ENCODE assay signal across 8 cellular contexts in genomic region chr7:4774804-4775280, GRCh38. TPM values are rescaled to one million over a fixed set of nuclear protein-coding genes. Genes with fewer than 3 reads are reported as not detected.
DNase-seq lines count a peak whose midpoint lies in the region; ATAC-seq, FAIRE-seq and TF ChIP-seq lines count a peak whose summit lies in the region.

No MANE protein-coding gene starts in this region.

- peak overlapping the region; percentile 95 for H3K4me3 Mint-ChIP-seq in T-helper 2 cell treated with Interferon-gamma antibody and Interleukin-4, amounts not matched to agents 5 μg/mL and 100 μg/mL, for 36 hours

- no peaks in the 10 kb centered on the region for H3K36me3 ChIP-seq in pancreas

- DNase-seq in T-helper 2 cell treated with Interferon-gamma antibody and Interleukin-4, amounts not matched to agents 5 μg/mL and 100 μg/mL, for 36 hours (ENCODE audit: low spot score), result no peak
- DNase-seq in T-helper 2 cell (no peak), HuH-7 (ENCODE audit: low spot score) (peak; percentile 62), fibroblast of villous mesenchyme (ENCODE audit: low read depth) (peak; percentile 84), pancreas (peak in 3 of 6 donors; percentile 46 to 70 (median 66)), frontal cortex (ENCODE audit: low spot score in 2 of 2) (no peak)
- DNase-seq in activated CD4-positive, alpha-beta T cell treated with anti-CD3 and anti-CD28 coated beads, Interleukin-2, amount 50 U/mL, for 48 hours, result peak; percentile 23 to 38

- peaks cover 29% of the 10 kb centered on the region for H3K4me1 Mint-ChIP-seq in T-helper 2 cell treated with Interferon-gamma antibody and Interleukin-4, amounts not matched to agents 5 μg/mL and 100 μg/mL, for 36 hours (ENCODE audit: low read depth)

- peak overlapping the region; percentile 94 to 98 (median 96) for H3K27ac ChIP-seq in pancreas

- H3K36me3 Mint-ChIP-seq in T-helper 2 cell treated with Interferon-gamma antibody and Interleukin-4, amounts not matched to agents 5 μg/mL and 100 μg/mL, for 36 hours (ENCODE audit: low read depth), result peaks cover 16% of the 10 kb centered on the region

- H3K4me1 ChIP-seq in pancreas, result peaks cover 0 to 19% (median 0%) of the 10 kb centered on the region in 3 donors

- H3K27me3 ChIP-seq in pancreas, result no peaks in the 10 kb centered on the region

- WGBS in pancreas, 2 donors, result 3% methylated on average over 22 of the region's 22 CpGs

- peak overlapping the region; percentile 98 for H3K27ac Mint-ChIP-seq in T-helper 2 cell treated with Interferon-gamma antibody and Interleukin-4, amounts not matched to agents 5 μg/mL and 100 μg/mL, for 36 hours

- no peaks in the 10 kb centered on the region for H3K9me3 ChIP-seq in pancreas

- ATAC-seq in GM21529 (IDR thresholded peaks at IDR 0.05; ENCODE audit: unreplicated experiment), result peak; percentile 26
- peak; percentile 35 to 58 (median 45) for ATAC-seq in pancreas

- H3K9me3 Mint-ChIP-seq in T-helper 2 cell treated with Interferon-gamma antibody and Interleukin-4, amounts not matched to agents 5 μg/mL and 100 μg/mL, for 36 hours, result no peaks in the 10 kb centered on the region

- TF ChIP-seq CTCF in fibroblast of villous mesenchyme (IDR thresholded peaks at IDR 0.05; ENCODE audit: insufficient read depth, low read depth, low read length) (no peak), pancreas (IDR thresholded peaks at IDR 0.05) (no peak)

- H3K27me3 Mint-ChIP-seq in T-helper 2 cell treated with Interferon-gamma antibody and Interleukin-4, amounts not matched to agents 5 μg/mL and 100 μg/mL, for 36 hours (ENCODE audit: low read depth), result no peaks in the 10 kb centered on the region

- FAIRE-seq in pancreas (lab: Jason Lieb, UNC) (no peak), frontal cortex (lab: Jason Lieb, UNC) (no peak)

- intact Hi-C loops in pancreas (cut with DNase I), result no loop called here

- H3K4me3 ChIP-seq in fibroblast of villous mesenchyme (ENCODE audit: low read depth, low read length) (peak overlapping the region; percentile 97), pancreas (peak overlapping the region; percentile 85 to 96 (median 92))

RNA-seq across cellular contexts. Expression of gene AP5Z1, which starts 0.6 kb away (rescaled TPM):
- total RNA-seq in fibroblast of villous mesenchyme (40.2 and 59.6 TPM in 2 replicates), pancreas (10 to 100 TPM; 12.8 to 28.8 (median 16.9) TPM), frontal cortex (14.7 TPM)
- 10 to 100 TPM; 80.5 to 81.2 TPM for polyA plus RNA-seq in pancreas

Comparison
In these comparisons a context has a peak if more than half of its experiments do, and no peak if none do; other contexts are left out.
1. DNase-seq: peak in HuH-7 (single experiment), activated CD4-positive, alpha-beta T cell treated with anti-CD3 and anti-CD28 coated beads, Interleukin-2, amount 50 U/mL, for 48 hours (2 of 2) and fibroblast of villous mesenchyme (single experiment); none in T-helper 2 cell treated with Interferon-gamma antibody and Interleukin-4, amounts not matched to agents 5 μg/mL and 100 μg/mL, for 36 hours (single experiment), T-helper 2 cell (0 of 5) and frontal cortex (0 of 2).